In the genomic region with DNA sequence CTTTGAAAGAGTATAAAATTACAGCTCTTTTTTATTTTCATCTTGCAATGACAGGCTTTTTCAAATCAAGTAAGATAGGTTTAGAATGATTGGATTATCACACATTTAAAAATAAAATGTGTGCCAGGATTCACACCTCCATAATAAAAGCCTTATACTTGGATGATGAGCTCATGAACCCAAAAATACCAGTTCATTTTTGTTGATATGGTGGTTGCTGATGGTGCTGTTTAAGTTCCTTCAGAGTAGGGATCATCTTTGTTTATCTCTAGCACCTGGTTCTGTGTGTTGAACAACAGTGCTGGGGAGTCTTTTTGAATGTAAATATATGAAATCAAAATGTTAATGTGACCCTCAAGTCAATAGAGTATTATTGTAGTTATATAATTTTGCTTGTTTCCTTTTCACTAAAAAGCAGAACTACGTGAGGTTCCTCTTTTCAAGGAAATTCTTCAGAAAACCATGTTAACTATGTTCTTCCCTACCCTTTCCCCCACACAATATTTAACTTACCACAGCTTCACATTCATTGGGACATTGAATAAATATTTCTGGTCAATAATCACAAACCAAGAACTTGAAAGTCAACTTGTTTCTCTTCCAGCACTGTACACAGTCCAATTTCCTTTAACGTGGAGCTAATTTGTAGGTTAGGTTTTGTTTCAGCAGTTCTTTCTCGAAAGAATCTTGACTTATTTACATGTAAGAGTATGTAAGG, we compare ENCODE assay signal across 9 cellular contexts.
DNase-seq lines count a peak whose midpoint lies in the region; ATAC-seq and TF ChIP-seq lines count a peak whose summit lies in the region.
"Had no signal": no experiment of that assay in that cellular context is flagged by ENCODE, and none has a peak within 500 bp of the region (broad histone marks: within the 10 kb centered on the region; RNA-seq: fewer than 3 reads in every experiment).

No MANE protein-coding gene starts in this region.

- no peaks in the 10 kb centered on the region for H3K27me3 ChIP-seq in breast epithelium

- H3K4me3 ChIP-seq in NB4 (ENCODE audit: low read depth, low read length) = no peak overlapping the region
- H3K4me3 ChIP-seq in fibroblast of the aortic adventitia (ENCODE audit: low read depth, low read length) = no peak overlapping the region
- H3K4me3 ChIP-seq in breast epithelium = no peak overlapping the region

- TF ChIP-seq POLR2A in NB4 (IDR thresholded peaks at IDR 0.05; ENCODE audit: extremely low read depth, insufficient read length) = no peak
- TF ChIP-seq POLR2A in breast epithelium (IDR thresholded peaks at IDR 0.05) = no peak

- ATAC-seq in GM18868 (IDR thresholded peaks at IDR 0.05; ENCODE audit: unreplicated experiment) (peak; percentile 44), HG03175 (IDR thresholded peaks at IDR 0.05; ENCODE audit: unreplicated experiment) (no peak), HG03565 (IDR thresholded peaks at IDR 0.05; ENCODE audit: unreplicated experiment) (no peak), HG03039 (IDR thresholded peaks at IDR 0.05; ENCODE audit: unreplicated experiment) (no peak)

- TF ChIP-seq CTCF in NB4 (IDR thresholded peaks at IDR 0.05; ENCODE audit: low read depth, low read length) = no peak
- TF ChIP-seq CTCF in fibroblast of the aortic adventitia (IDR thresholded peaks at IDR 0.05; ENCODE audit: insufficient read depth, low read length) = no peak
- no peak for TF ChIP-seq CTCF in breast epithelium (IDR thresholded peaks at IDR 0.05)

- no peaks in the 10 kb centered on the region for H3K36me3 ChIP-seq in breast epithelium

- intact Hi-C loops in breast epithelium (cut with DNase I; ENCODE audit: low total_unique reads) = no loop called here

- no peaks in the 10 kb centered on the region for H3K4me1 ChIP-seq in breast epithelium

- H3K9me3 ChIP-seq in breast epithelium = no peaks in the 10 kb centered on the region

- no peak overlapping the region for H3K27ac ChIP-seq in breast epithelium

- DNase-seq in NB4 (ENCODE audit: low read depth) = peak; percentile 69
- peak; percentile 20 for DNase-seq in fibroblast of the aortic adventitia (ENCODE audit: low read depth)
- DNase-seq in pons (ENCODE audit: low spot score) = peak; percentile 41
- no peak for DNase-seq in breast epithelium (ENCODE audit: low spot score in 2 of 2)
- DNase-seq: activated B cell treated with CpG ODN at 0.5 μM for 24 hours had no signal

Comparison
In these comparisons a context has a peak if more than half of its experiments do, and no peak if none do; other contexts are left out.
1. DNase-seq: peak in NB4 (single experiment), fibroblast of the aortic adventitia (single experiment) and pons (single experiment); none in breast epithelium (0 of 2).